19 cellular contexts compared by ENCODE assay signal in genomic region chr15:90892498-90893174, GRCh38. TPM values are rescaled to one million over a fixed set of nuclear protein-coding genes. Genes with fewer than 3 reads are reported as not detected.
DNase-seq lines count a peak whose midpoint lies in the region; ATAC-seq and TF ChIP-seq lines count a peak whose summit lies in the region.
"Had no signal": no experiment of that assay in that cellular context is flagged by ENCODE, and none has a peak within 500 bp of the region (broad histone marks: within the 10 kb centered on the region; RNA-seq: fewer than 3 reads in every experiment).

No MANE protein-coding gene starts in this region.

- no peaks in the 10 kb centered on the region for H3K9me2 ChIP-seq in PC-3 (replicated peaks; ENCODE audit: low read length)
- H3K9me2 ChIP-seq in PC-9 (ENCODE audit: insufficient read depth) = no peaks in the 10 kb centered on the region

- H3K27me3 ChIP-seq in BE2C (no peaks in the 10 kb centered on the region), DND-41 (ENCODE audit: insufficient read depth, low read length, poor library complexity) (no peaks in the 10 kb centered on the region), RWPE2 (ENCODE audit: insufficient read depth, poor library complexity, severe bottlenecking) (no peaks in the 10 kb centered on the region), PC-3 (ENCODE audit: low read length) (no peaks in the 10 kb centered on the region), PC-9 (ENCODE audit: insufficient read depth, low read depth) (no peaks in the 10 kb centered on the region)
- H3K27me3 ChIP-seq: BLaER1 treated with 17β-estradiol and CSF1 and Interleukin-3, amounts not matched to agents 10 nM and 100 nM had no signal

- H3K4me2 ChIP-seq in DND-41 (ENCODE audit: insufficient read depth, low read length) = peak overlapping the region; percentile 36; the same call in 1 of the 2 replicates
- H3K4me2 ChIP-seq in PC-3 (ENCODE audit: low read length) = no peak overlapping the region
- H3K4me2 ChIP-seq in PC-9 = no peak overlapping the region
- H3K4me2 ChIP-seq: BLaER1 treated with 17β-estradiol and CSF1 and Interleukin-3, amounts not matched to agents 10 nM and 100 nM had no signal

- H3K4me1 ChIP-seq in BE2C (peaks cover 6% of the 10 kb centered on the region), DND-41 (ENCODE audit: insufficient read depth, low read length) (peaks cover 22% of the 10 kb centered on the region), RWPE2 (ENCODE audit: insufficient read depth, poor library complexity, severe bottlenecking) (no peaks in the 10 kb centered on the region), PC-3 (ENCODE audit: insufficient read depth, low read length) (no peaks in the 10 kb centered on the region), PC-9 (replicated peaks; ENCODE audit: insufficient read depth) (no peaks in the 10 kb centered on the region)

- DNase-seq in BE2C = no peak
- no peak for DNase-seq in DND-41
- DNase-seq in RWPE2 (ENCODE audit: low spot score) = peak; percentile 65
- no peak for DNase-seq in mesothelial cell of epicardium (ENCODE audit: low spot score in 2 of 2, unreplicated experiment in 2 of 2)
- no peak for DNase-seq in PC-3
- no peak for DNase-seq in PC-9
- DNase-seq in ecto neural progenitor cell (ENCODE audit: low spot score) = no peak
- DNase-seq in GM10248 (ENCODE audit: extremely low spot score) = no peak
- DNase-seq: CD8-positive, alpha-beta memory T cell; DMS79; H9; KG1; MV-4-11; NCI-H187 treated with DMSO at 0.1 percent for 48 hours; NCI-H2227 treated with DMSO at 0.1 percent for 48 hours; NCI-H510A treated with DMSO at 0.1 percent for 48 hours; NCI-H774 had no signal

- H3K9me3 ChIP-seq in BE2C = no peaks in the 10 kb centered on the region
- H3K9me3 ChIP-seq in DND-41 (ENCODE audit: insufficient read depth, low read length, severe bottlenecking) = no peaks in the 10 kb centered on the region
- H3K9me3 ChIP-seq in RWPE2 (ENCODE audit: severe bottlenecking) = no peaks in the 10 kb centered on the region
- H3K9me3 ChIP-seq in PC-3 (ENCODE audit: low read length) = no peaks in the 10 kb centered on the region
- H3K9me3 ChIP-seq in PC-9 (ENCODE audit: insufficient read depth, low read depth) = no peaks in the 10 kb centered on the region
- H3K9me3 ChIP-seq: BLaER1 treated with 17β-estradiol and CSF1 and Interleukin-3, amounts not matched to agents 10 nM and 100 nM had no signal

- POLR2A ChIA-PET in PC-3 (lab: Charles Lee; ENCODE audit: unreplicated experiment) (no interaction called here), PC-9 (lab: Charles Lee; ENCODE audit: unreplicated experiment) (no interaction called here), GM10248 (lab: Yijun Ruan, JAX) (no interaction called here)

- H3K4me3 Mint-ChIP-seq in mesothelial cell of epicardium = no peak overlapping the region
- H3K4me3 Mint-ChIP-seq: CD8-positive, alpha-beta memory T cell had no signal

- H3K4me3 ChIP-seq in BE2C (ENCODE audit: low read depth, low read length) = peak overlapping the region; percentile 80; the same call in 1 of the 2 replicates
- no peak overlapping the region for H3K4me3 ChIP-seq in DND-41 (ENCODE audit: low read depth in 1 of 2, low read length in 2 of 2)
- no peak overlapping the region for H3K4me3 ChIP-seq in RWPE2 (ENCODE audit: severe bottlenecking)
- no peak overlapping the region for H3K4me3 ChIP-seq in PC-3 (ENCODE audit: low read length)
- no peak overlapping the region for H3K4me3 ChIP-seq in PC-9
- H3K4me3 ChIP-seq: BLaER1 treated with 17β-estradiol and CSF1 and Interleukin-3, amounts not matched to agents 10 nM and 100 nM; SK-N-MC had no signal

- H3K36me3 ChIP-seq in BE2C (no peaks in the 10 kb centered on the region), DND-41 (ENCODE audit: insufficient read depth, low read length) (no peaks in the 10 kb centered on the region), RWPE2 (ENCODE audit: low read depth) (no peaks in the 10 kb centered on the region), PC-3 (ENCODE audit: low read depth, low read length) (no peaks in the 10 kb centered on the region), PC-9 (ENCODE audit: low read depth) (no peaks in the 10 kb centered on the region)

- H4K20me1 ChIP-seq in DND-41 (ENCODE audit: insufficient read depth, low read length) = no peaks in the 10 kb centered on the region
- H4K20me1 ChIP-seq in PC-3 (ENCODE audit: low read length) = no peaks in the 10 kb centered on the region
- no peaks in the 10 kb centered on the region for H4K20me1 ChIP-seq in PC-9 (ENCODE audit: insufficient read depth)

- ATAC-seq in DND-41 (ENCODE audit: insufficient read depth, low read depth) (no peak), RWPE2 (ENCODE audit: low read depth) (no peak), PC-3 (no peak)

- H2AFZ ChIP-seq in DND-41 (ENCODE audit: low read depth, low read length) (0 out of 2 replicates have a peak overlapping the region, but pooled peaks have one; percentile 33), PC-3 (ENCODE audit: low read length) (no peak overlapping the region), PC-9 (no peak overlapping the region)

- H3K27ac ChIP-seq in DND-41 (ENCODE audit: low read length) (no peak overlapping the region), RWPE2 (ENCODE audit: poor library complexity, severe bottlenecking) (no peak overlapping the region), PC-3 (ENCODE audit: low read length) (no peak overlapping the region), PC-9 (no peak overlapping the region)
- H3K27ac ChIP-seq: BLaER1 treated with 17β-estradiol and CSF1 and Interleukin-3, amounts not matched to agents 10 nM and 100 nM; SK-N-MC had no signal

- H3F3A ChIP-seq in PC-3 (ENCODE audit: low read length, unreplicated experiment) (no peaks in the 10 kb centered on the region), PC-9 (ENCODE audit: insufficient read depth, low read depth) (no peaks in the 10 kb centered on the region)

- BruUV-seq in PC-3 (replicated peaks; lab: Mats Ljungman, UMichigan) = no TSS peak
- no TSS peak for BruUV-seq in PC-9 (replicated peaks; lab: Mats Ljungman, UMichigan)

- CTCF ChIA-PET in PC-3 (lab: Charles Lee) (no interaction called here), PC-9 (lab: Charles Lee) (no interaction called here), GM10248 (lab: Yijun Ruan, JAX) (interaction anchor here (1.2 kb wide), 2 partner anchors 10 to 41 kb away, joined by 5 to 7 read pairs; partner anchors contain the start of genes HDDC3 and MAN2A2)

- H3K9me3 Mint-ChIP-seq in mesothelial cell of epicardium = no peaks in the 10 kb centered on the region
- H3K9me3 Mint-ChIP-seq: CD8-positive, alpha-beta memory T cell; H9 had no signal

- intact Hi-C loops in PC-3 (cut with micrococcal nuclease) (no loop called here), PC-9 (cut with micrococcal nuclease; ENCODE audit: unreplicated experiment) (no loop called here)

- H3K4me1 Mint-ChIP-seq in mesothelial cell of epicardium = no peaks in the 10 kb centered on the region

- H3K36me3 Mint-ChIP-seq in mesothelial cell of epicardium = peaks cover 23% of the 10 kb centered on the region
- H3K36me3 Mint-ChIP-seq: CD8-positive, alpha-beta memory T cell had no signal

- H3K27me3 Mint-ChIP-seq in mesothelial cell of epicardium (ENCODE audit: low read depth) = no peaks in the 10 kb centered on the region

- no peak overlapping the region for H3K9ac ChIP-seq in DND-41 (ENCODE audit: low read depth, low read length)
- no peak overlapping the region for H3K9ac ChIP-seq in PC-3 (ENCODE audit: low read length)
- H3K9ac ChIP-seq: BLaER1 treated with 17β-estradiol and CSF1 and Interleukin-3, amounts not matched to agents 10 nM and 100 nM had no signal

- H3K79me2 ChIP-seq in DND-41 (ENCODE audit: insufficient read depth, low read length) = no peaks in the 10 kb centered on the region
- no peaks in the 10 kb centered on the region for H3K79me2 ChIP-seq in PC-3 (ENCODE audit: low read length)
- no peaks in the 10 kb centered on the region for H3K79me2 ChIP-seq in PC-9 (ENCODE audit: low read depth)

- TF ChIP-seq CTCF in BE2C (IDR thresholded peaks at IDR 0.05; ENCODE audit: low read depth, low read length) = no peak
- no peak for TF ChIP-seq CTCF in DND-41 (IDR thresholded peaks at IDR 0.05; ENCODE audit: borderline replicate concordance, extremely low read depth, low read length, poor library complexity, severe bottlenecking)
- no peak for TF ChIP-seq CTCF in RWPE2 (IDR thresholded peaks at IDR 0.05; ENCODE audit: poor library complexity, severe bottlenecking)
- TF ChIP-seq CTCF in mesothelial cell of epicardium (IDR thresholded peaks at IDR 0.05; ENCODE audit: unreplicated experiment) = no peak
- TF ChIP-seq CTCF in PC-3 (conservative IDR thresholded peaks at IDR 0.05; ENCODE audit: low read depth, low read length) = no peak
- no peak for TF ChIP-seq CTCF in PC-9 (conservative IDR thresholded peaks at IDR 0.05)
- no peak for TF ChIP-seq CTCF in GM10248 (IDR thresholded peaks at IDR 0.05; ENCODE audit: control extremely low read depth, extremely low read depth, low read depth, missing control alignments)

- peak overlapping the region; percentile 25 for H3K27ac Mint-ChIP-seq in mesothelial cell of epicardium
- H3K27ac Mint-ChIP-seq: CD8-positive, alpha-beta memory T cell had no signal

RNA-seq across cellular contexts. Expression of gene FES, which starts 8.3 kb away (rescaled TPM):
- polyA plus RNA-seq in BE2C (2012; ENCODE audit: insufficient read depth, insufficient read length, low read depth) = 11.9 TPM
- total RNA-seq in mesothelial cell of epicardium (26.5 to 32.6 TPM (median 29.4 TPM) in 3 replicates), PC-3 (2014; rRNA removed) (2.8 and 11.5 TPM in 2 replicates), PC-9 (2021) (2.1 and 3.8 TPM in 2 replicates)

RNA-seq across cellular contexts. Expression of gene MAN2A2, which starts 10.5 kb away (rescaled TPM):
- polyA plus RNA-seq in BE2C (2012; ENCODE audit: insufficient read depth, insufficient read length, low read depth) = 111 TPM
- total RNA-seq in mesothelial cell of epicardium = 89.0 to 104 TPM (median 101 TPM) in 3 replicates
- 19.8 and 26.3 TPM in 2 replicates for total RNA-seq in PC-3 (2014; rRNA removed)
- 26.4 and 27.1 TPM in 2 replicates for total RNA-seq in PC-9 (2021)

RNA-seq across cellular contexts. Expression of gene FURIN, which starts 24.2 kb away (rescaled TPM):
- 41.1 TPM for polyA plus RNA-seq in BE2C (2012; ENCODE audit: insufficient read depth, insufficient read length, low read depth)
- total RNA-seq in mesothelial cell of epicardium = 97.7 to 98.8 TPM (median 98.8 TPM) in 3 replicates
- total RNA-seq in PC-3 (2014; rRNA removed) = 39.1 and 44.2 TPM in 2 replicates
- 48.7 and 50.4 TPM in 2 replicates for total RNA-seq in PC-9 (2021)

RNA-seq across cellular contexts. Expression of gene HDDC3, which starts 39.7 kb away (rescaled TPM):
- polyA plus RNA-seq in BE2C (2012; ENCODE audit: insufficient read depth, insufficient read length, low read depth) = 58.6 TPM
- total RNA-seq in mesothelial cell of epicardium (11.5 to 12.4 TPM (median 11.9 TPM) in 3 replicates), PC-3 (2014; rRNA removed) (18.5 and 19.6 TPM in 2 replicates), PC-9 (2021) (18.1 and 20.9 TPM in 2 replicates)

RNA-seq across cellular contexts. Expression of gene UNC45A, which starts 42.4 kb away (rescaled TPM):
- polyA plus RNA-seq in BE2C (2012; ENCODE audit: insufficient read depth, insufficient read length, low read depth) = 83.4 TPM
- 75.8 to 79.7 TPM (median 79.3 TPM) in 3 replicates for total RNA-seq in mesothelial cell of epicardium
- total RNA-seq in PC-3 (2014; rRNA removed) = 68.4 and 73.7 TPM in 2 replicates
- total RNA-seq in PC-9 (2021) = 81.8 and 86.0 TPM in 2 replicates
